22 cellular contexts compared by ENCODE assay signal in the genomic region with DNA sequence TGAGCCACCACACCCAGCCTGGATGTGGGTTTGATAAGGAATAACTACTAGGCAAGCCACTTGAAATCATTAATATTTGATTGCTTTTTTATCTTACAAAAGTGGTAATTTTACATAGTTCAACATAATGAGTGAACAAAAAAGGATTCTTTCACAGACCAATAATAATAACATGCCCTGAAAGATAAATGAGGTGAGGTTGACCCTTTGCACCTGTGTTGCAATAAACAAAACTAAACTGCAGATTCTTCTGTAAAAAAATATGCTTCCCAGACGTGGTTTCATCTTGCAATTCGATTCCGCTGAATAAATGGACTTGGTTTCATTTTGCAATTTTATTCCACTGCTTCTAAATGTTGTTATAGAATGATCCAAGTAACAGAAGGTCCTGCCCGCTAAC.
"Had no signal": no experiment of that assay in that cellular context is flagged by ENCODE, and none has a peak within 500 bp of the region (broad histone marks: within the 10 kb centered on the region; RNA-seq: fewer than 3 reads in every experiment).

No MANE protein-coding gene starts in this region.

- H3K9me3 ChIP-seq: esophagus muscularis mucosa, gastroesophageal sphincter, heart left ventricle, lower lobe of right lung, mucosa of descending colon had no signal

- H3K4me1 Mint-ChIP-seq: immature natural killer cell, mesothelial cell of epicardium had no signal

- H3K9me3 Mint-ChIP-seq: mesothelial cell of epicardium had no signal

- H3K79me2 ChIP-seq: hepatocyte had no signal

- H3K4me1 ChIP-seq: esophagus muscularis mucosa, foreskin keratinocyte, gastroesophageal sphincter, heart left ventricle, lower lobe of right lung had no signal

- ATAC-seq: foreskin keratinocyte, gastroesophageal sphincter, heart left ventricle, left colon, left lobe of liver, left ventricle myocardium superior, lower lobe of right lung, mucosa of descending colon had no signal

- H3K27ac Mint-ChIP-seq: mesothelial cell of epicardium had no signal

- H3K27me3 ChIP-seq: foreskin keratinocyte, hepatocyte had no signal

- H3K4me3 ChIP-seq: coronary artery, dorsolateral prefrontal cortex, esophagus muscularis mucosa, gastroesophageal sphincter, heart left ventricle, hepatocyte, lower lobe of right lung, mucosa of descending colon had no signal

- H3K36me3 Mint-ChIP-seq: immature natural killer cell, mesothelial cell of epicardium had no signal

- H3K36me3 ChIP-seq: esophagus muscularis mucosa, gastroesophageal sphincter, heart left ventricle, lower lobe of right lung had no signal

- H2AFZ ChIP-seq: hepatocyte had no signal

- H3K4me3 Mint-ChIP-seq: immature natural killer cell, mesothelial cell of epicardium had no signal

- H3K27ac ChIP-seq: coronary artery, dorsolateral prefrontal cortex, esophagus muscularis mucosa, foreskin keratinocyte, gastroesophageal sphincter, heart left ventricle, hepatocyte, lower lobe of right lung had no signal

- DNase-seq: dermis blood vessel endothelial cell; dorsolateral prefrontal cortex; effector CD4-positive, alpha-beta T cell; effector memory CD4-positive, alpha-beta T cell; foreskin keratinocyte; heart left ventricle; hypothalamus; immature natural killer cell; islet precursor cell; kidney; kidney glomerular epithelial cell; left colon; left ventricle myocardium superior; lower lobe of right lung; mesenchymal stem cell; mucosa of descending colon had no signal

- H3K4me2 ChIP-seq: hepatocyte had no signal
